Comparison of ENCODE assay signal across 8 cellular contexts in the genomic region with DNA sequence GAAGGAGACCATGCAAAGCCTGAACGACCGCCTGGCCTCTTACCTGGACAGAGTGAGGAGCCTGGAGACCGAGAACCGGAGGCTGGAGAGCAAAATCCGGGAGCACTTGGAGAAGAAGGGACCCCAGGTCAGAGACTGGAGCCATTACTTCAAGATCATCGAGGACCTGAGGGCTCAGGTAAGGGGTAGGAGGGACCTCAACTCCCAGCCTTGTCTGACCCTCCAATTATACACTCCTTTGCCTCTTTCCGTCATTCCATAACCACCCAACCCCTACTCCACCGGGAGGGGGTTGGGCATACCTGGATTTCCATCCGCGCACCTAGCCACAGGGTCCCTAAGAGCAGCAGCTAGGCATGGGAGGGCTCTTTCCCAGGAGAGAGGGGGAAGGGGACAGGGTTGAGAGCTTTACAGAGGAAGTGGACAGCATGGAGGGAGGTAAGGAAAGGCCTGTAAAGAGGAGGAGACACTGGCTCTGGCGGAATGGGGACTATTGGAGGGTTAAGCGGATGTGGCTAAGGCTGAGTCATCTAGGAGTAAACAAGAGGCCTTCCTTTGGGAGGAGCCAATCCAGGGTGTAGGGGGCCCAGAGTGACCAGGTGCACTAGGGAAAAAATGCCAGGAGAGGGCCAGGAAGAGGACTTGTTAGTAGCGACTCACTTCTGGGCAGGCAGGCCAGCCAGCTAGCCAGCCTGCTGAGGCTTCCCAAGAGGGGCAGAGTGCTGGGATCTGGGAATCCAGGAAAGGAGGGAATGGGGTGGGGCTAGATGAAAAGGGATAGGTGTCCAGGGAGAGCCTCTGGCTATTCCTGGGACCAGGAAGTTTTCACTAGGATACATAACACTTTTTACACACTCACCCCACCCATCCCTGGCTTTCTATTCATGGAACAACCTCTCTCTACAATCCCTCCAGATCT. TPM values are rescaled to one million over a fixed set of nuclear protein-coding genes. Genes with fewer than 3 reads are reported as not detected.
DNase-seq lines count a peak whose midpoint lies in the region; ATAC-seq and TF ChIP-seq lines count a peak whose summit lies in the region.

No MANE protein-coding gene starts in this region.

- H3K27ac Mint-ChIP-seq in naive thymus-derived CD8-positive, alpha-beta T cell, result peak overlapping the region in 8 of 10 donors; percentile 33 to 89 (median 69)

- H3K4me3 Mint-ChIP-seq in naive thymus-derived CD8-positive, alpha-beta T cell, result peak overlapping the region; percentile 69 to 87 (median 76)

- H3K4me1 ChIP-seq in A673 (ENCODE audit: insufficient read depth, low read length, poor library complexity, severe bottlenecking), result peaks cover 30% of the 10 kb centered on the region

- H3K4me3 ChIP-seq in A673 (ENCODE audit: low read depth, low read length, poor library complexity, severe bottlenecking), result peak overlapping the region; percentile 54

- intact Hi-C loops in A673 (cut with micrococcal nuclease; ENCODE audit: unreplicated experiment), result loop anchor here (5.0 kb wide), 1 partner anchor 58 kb away; the partner anchor contains the start of gene EIF4B

- POLR2A ChIA-PET in A673 (lab: Charles Lee; ENCODE audit: low non-redundant PET), result interaction anchor here (0.7 kb wide), 1 partner anchor 56 kb away, joined by 3 read pairs; no protein-coding TSS in a partner anchor
- POLR2A ChIA-PET in RWPE1 (lab: Yijun Ruan, JAX; ENCODE audit: low non-redundant PET), result interaction anchor here (0.6 to 2.1 kb wide), 5 partner anchors 12 to 56 kb away, joined by 3 to 17 read pairs (median 6); partner anchors contain the start of gene EIF4B
- POLR2A ChIA-PET in naive thymus-derived CD8-positive, alpha-beta T cell (lab: Charles Lee), result no interaction called here

- peaks cover 0 to 3% (median 0%) of the 10 kb centered on the region in 3 donors for H3K36me3 Mint-ChIP-seq in naive thymus-derived CD8-positive, alpha-beta T cell

- TF ChIP-seq CTCF in A673 (conservative IDR thresholded peaks at IDR 0.05; ENCODE audit: low read depth, low read length), result no peak
- no peak for TF ChIP-seq CTCF in RWPE1 (conservative IDR thresholded peaks at IDR 0.05; ENCODE audit: low read depth)

- peak; percentile 59 for DNase-seq in A673 (ENCODE audit: low spot score)
- DNase-seq in HK-2 (ENCODE audit: unreplicated experiment), result peak; percentile 87
- peak; percentile 95 for DNase-seq in RWPE1 (ENCODE audit: low spot score)
- peak; percentile 86 for DNase-seq in epithelial cell of prostate (ENCODE audit: low read depth, low spot score)
- DNase-seq in naive thymus-derived CD8-positive, alpha-beta T cell, result no peak
- no peak for DNase-seq in pons (ENCODE audit: low spot score)

- ATAC-seq in naive thymus-derived CD8-positive, alpha-beta T cell, result no peak
- no peak for ATAC-seq in HG03108 (IDR thresholded peaks at IDR 0.05; ENCODE audit: unreplicated experiment)
- ATAC-seq in GM19023 (IDR thresholded peaks at IDR 0.05; ENCODE audit: unreplicated experiment), result no peak

- BruUV-seq in A673 (replicated peaks; lab: Mats Ljungman, UMichigan), result no TSS peak

- H3K9me3 ChIP-seq in A673 (ENCODE audit: low read depth, low read length, poor library complexity, severe bottlenecking), result no peaks in the 10 kb centered on the region

- peaks cover 0 to 11% (median 3%) of the 10 kb centered on the region in 5 donors for H3K27me3 Mint-ChIP-seq in naive thymus-derived CD8-positive, alpha-beta T cell

- H3K9me3 Mint-ChIP-seq in naive thymus-derived CD8-positive, alpha-beta T cell, result no peaks in the 10 kb centered on the region

- H3K4me1 Mint-ChIP-seq in naive thymus-derived CD8-positive, alpha-beta T cell, result peaks cover 5 to 15% (median 10%) of the 10 kb centered on the region in 4 donors

- H3K27ac ChIP-seq in A673 (ENCODE audit: low read depth, low read length, poor library complexity, severe bottlenecking) (peak overlapping the region; percentile 75), RWPE1 (peak overlapping the region; percentile 92), epithelial cell of prostate (peak overlapping the region; percentile 97)

- CTCF ChIA-PET in A673 (lab: Charles Lee) (no interaction called here), RWPE1 (lab: Yijun Ruan, JAX) (interaction anchor here (0.6 to 1.3 kb wide), 3 partner anchors 16 to 70 kb away, joined by 3 to 5 read pairs (median 3); no protein-coding TSS in a partner anchor)

- H3K36me3 ChIP-seq in A673 (ENCODE audit: insufficient read depth, low read length, poor library complexity, severe bottlenecking), result peaks cover 7% of the 10 kb centered on the region

- no peaks in the 10 kb centered on the region for H3K27me3 ChIP-seq in A673 (replicated peaks; ENCODE audit: insufficient read depth, low read depth, low read length, poor library complexity)

RNA-seq across cellular contexts. Expression of gene KRT18, which starts 0.8 kb away (rescaled TPM):
- total RNA-seq in A673 (2021), result 179 and 209 TPM in 2 replicates
- 10 to 100 TPM in 1 of 2 experiments, 1 to 10 TPM in 1; 9.7 to 10.6 TPM for total RNA-seq in naive thymus-derived CD8-positive, alpha-beta T cell
- 1 to 10 TPM; 3.5 to 9.3 (median 9.0) TPM for polyA plus RNA-seq in naive thymus-derived CD8-positive, alpha-beta T cell

RNA-seq across cellular contexts. Expression of gene KRT8, which starts 44.8 kb away (rescaled TPM):
- 15.4 and 16.2 TPM in 2 replicates for total RNA-seq in A673 (2021)
- under 1 TPM; 0.52 to 0.66 TPM for total RNA-seq in naive thymus-derived CD8-positive, alpha-beta T cell
- polyA plus RNA-seq in naive thymus-derived CD8-positive, alpha-beta T cell, result not detected

RNA-seq across cellular contexts. Expression of gene EIF4B, which starts 56.6 kb away (rescaled TPM):
- 393 and 400 TPM in 2 replicates for total RNA-seq in A673 (2021)
- 100 to 1,000 TPM; 752 to 804 TPM for total RNA-seq in naive thymus-derived CD8-positive, alpha-beta T cell
- polyA plus RNA-seq in naive thymus-derived CD8-positive, alpha-beta T cell, result 100 to 1,000 TPM; 116 to 146 (median 124) TPM

Comparison
In these comparisons a context has a peak if more than half of its experiments do, and no peak if none do; other contexts are left out.
1. DNase-seq: peak in A673 (single experiment), HK-2 (single experiment), RWPE1 (single experiment) and epithelial cell of prostate (single experiment); none in naive thymus-derived CD8-positive, alpha-beta T cell (0 of 10) and pons (single experiment).
2. RNA of gene KRT18, which starts 0.8 kb away (total RNA-seq): 179 to 209 TPM in A673; 9.7 to 10.6 TPM in naive thymus-derived CD8-positive, alpha-beta T cell; every median in the first group is over 10 times any median in the second.
3. Peak in every context shown above with its lines, with median percentiles within 50 percentile points of each other: H3K27ac ChIP-seq.